In the genomic region with DNA sequence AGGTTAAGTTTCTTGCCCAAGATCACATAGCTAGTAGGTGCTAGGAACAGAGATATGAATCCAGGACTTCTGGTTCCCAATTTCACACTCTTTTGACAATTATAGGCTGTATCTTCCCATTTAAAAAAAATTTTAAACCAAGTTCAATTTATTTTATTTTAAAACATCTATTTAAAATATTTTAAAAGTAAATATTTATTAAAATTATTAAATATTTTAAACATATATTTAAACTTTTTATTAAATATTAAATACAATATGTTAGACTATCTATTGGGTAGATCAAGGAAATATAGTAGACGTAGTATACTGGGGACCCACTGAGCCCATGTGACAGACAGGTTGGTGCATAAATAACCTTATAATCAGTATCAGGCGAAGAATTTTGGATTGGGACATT, we compare ENCODE assay signal across 10 cellular contexts. TPM values are rescaled to one million over a fixed set of nuclear protein-coding genes. Genes with fewer than 3 reads are reported as not detected.
"Had no signal": no experiment of that assay in that cellular context is flagged by ENCODE, and none has a peak within 500 bp of the region (broad histone marks: within the 10 kb centered on the region; RNA-seq: fewer than 3 reads in every experiment).

No MANE protein-coding gene starts in this region.

- H3K4me3 Mint-ChIP-seq: GM23338, H9 had no signal

- H3K9me3 Mint-ChIP-seq: H9 had no signal

- ATAC-seq: GM23338, K562 had no signal

- H3K4me1 Mint-ChIP-seq: GM23338, H9 had no signal

- FAIRE-seq: H1, H54, HTR-8/SVneo, K562 had no signal

- DNase-seq: H9, HCEC 1CT, IMR-90, KG1 had no signal

- H3K27ac Mint-ChIP-seq: GM23338, H9 had no signal

RNA-seq across cellular contexts. Expression of gene GLRA1, which starts 54.8 kb away (rescaled TPM):
- total RNA-seq: GM23338, H1, H9, HT-29, IMR-90, K562 had no signal
